21 cellular contexts compared by ENCODE assay signal in the genomic region with DNA sequence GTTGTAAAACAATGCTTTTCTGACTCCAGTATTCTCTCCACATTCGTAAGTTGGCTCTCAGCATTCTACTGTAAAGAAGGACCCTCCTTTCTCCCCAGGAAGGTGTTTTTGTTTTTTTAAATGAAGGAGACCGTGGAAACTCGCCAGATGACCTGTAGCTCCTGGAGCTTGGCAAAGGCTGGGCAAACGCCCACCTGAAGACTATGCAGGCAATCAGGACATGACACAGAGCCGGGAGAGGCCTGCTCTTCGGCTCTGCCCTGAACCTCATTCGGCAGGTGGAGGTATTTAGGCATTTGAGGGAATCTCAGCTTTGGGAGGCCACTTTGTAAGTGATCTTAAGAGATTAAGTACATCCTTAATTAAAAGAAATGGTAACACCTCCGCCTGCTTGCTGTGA.
"Had no signal": no experiment of that assay in that cellular context is flagged by ENCODE, and none has a peak within 500 bp of the region (broad histone marks: within the 10 kb centered on the region; RNA-seq: fewer than 3 reads in every experiment).

No MANE protein-coding gene starts in this region.

- H3K27ac ChIP-seq: cardiac muscle cell, dorsolateral prefrontal cortex, epithelial cell of prostate, hepatocyte, lower lobe of right lung, neural progenitor cell, prostate gland, skin epidermis, stomach, VCaP had no signal

- H3K27me3 ChIP-seq: cardiac muscle cell, dorsolateral prefrontal cortex, hepatocyte, neural progenitor cell, stomach had no signal

- H3K4me3 ChIP-seq: cardiac muscle cell, dorsolateral prefrontal cortex, hepatocyte, lower lobe of right lung, neural progenitor cell, prostate gland, skin epidermis, stomach had no signal

- H3K27ac Mint-ChIP-seq: endodermal cell; neural progenitor cell; stimulated activated effector memory CD8-positive, alpha-beta T cell treated with anti-CD3 and anti-CD28 coated beads, Interleukin-12 subunit alpha, Interleukin-12 subunit beta, amount 100 ng/mL, for 72 hours; type B pancreatic cell had no signal

- H3K9me3 Mint-ChIP-seq: activated naive CD4-positive, alpha-beta T cell treated with anti-CD3 and anti-CD28 coated beads, Interleukin-2, amount 50 U/mL, for 24 hours; endodermal cell; neural progenitor cell; stimulated activated effector memory CD8-positive, alpha-beta T cell treated with anti-CD3 and anti-CD28 coated beads, Interleukin-12 subunit alpha, Interleukin-12 subunit beta, amount 100 ng/mL, for 72 hours; type B pancreatic cell had no signal

- ATAC-seq: left colon; lower lobe of right lung; right cardiac atrium; stimulated activated effector memory CD8-positive, alpha-beta T cell treated with anti-CD3 and anti-CD28 coated beads, Interleukin-12 subunit alpha, Interleukin-12 subunit beta, amount 100 ng/mL, for 72 hours had no signal

- H3K4me1 Mint-ChIP-seq: stimulated activated effector memory CD8-positive, alpha-beta T cell treated with anti-CD3 and anti-CD28 coated beads, Interleukin-12 subunit alpha, Interleukin-12 subunit beta, amount 100 ng/mL, for 72 hours had no signal

- H3K36me3 ChIP-seq: cardiac muscle cell, neural progenitor cell, prostate gland had no signal

- H3K4me1 ChIP-seq: lower lobe of right lung, prostate gland had no signal

- H3K36me3 Mint-ChIP-seq: neural progenitor cell, type B pancreatic cell had no signal

- H3K4me3 Mint-ChIP-seq: activated naive CD4-positive, alpha-beta T cell treated with anti-CD3 and anti-CD28 coated beads, Interleukin-2, amount 50 U/mL, for 24 hours; endodermal cell; neural progenitor cell; stimulated activated effector memory CD8-positive, alpha-beta T cell treated with anti-CD3 and anti-CD28 coated beads, Interleukin-12 subunit alpha, Interleukin-12 subunit beta, amount 100 ng/mL, for 72 hours; type B pancreatic cell had no signal

- DNase-seq: activated CD4-positive, alpha-beta T cell treated with anti-CD3 and anti-CD28 coated beads for 1 hour; activated gamma-delta T cell; amygdala; dorsolateral prefrontal cortex; endodermal cell; left colon; lower lobe of right lung; right cardiac atrium; stimulated activated CD4-positive, alpha-beta T cell treated with anti-CD3 and anti-CD28 coated beads, Interleukin-4, amount 100 ng/mL, for 24 hours; stomach; T-helper 2 cell had no signal

- H3K9me3 ChIP-seq: lower lobe of right lung, prostate gland, stomach had no signal

- H3K27me3 Mint-ChIP-seq: activated naive CD4-positive, alpha-beta T cell treated with anti-CD3 and anti-CD28 coated beads, Interleukin-2, amount 50 U/mL, for 24 hours; type B pancreatic cell had no signal
